Comparison of ENCODE assay signal across 8 cellular contexts in the genomic region with DNA sequence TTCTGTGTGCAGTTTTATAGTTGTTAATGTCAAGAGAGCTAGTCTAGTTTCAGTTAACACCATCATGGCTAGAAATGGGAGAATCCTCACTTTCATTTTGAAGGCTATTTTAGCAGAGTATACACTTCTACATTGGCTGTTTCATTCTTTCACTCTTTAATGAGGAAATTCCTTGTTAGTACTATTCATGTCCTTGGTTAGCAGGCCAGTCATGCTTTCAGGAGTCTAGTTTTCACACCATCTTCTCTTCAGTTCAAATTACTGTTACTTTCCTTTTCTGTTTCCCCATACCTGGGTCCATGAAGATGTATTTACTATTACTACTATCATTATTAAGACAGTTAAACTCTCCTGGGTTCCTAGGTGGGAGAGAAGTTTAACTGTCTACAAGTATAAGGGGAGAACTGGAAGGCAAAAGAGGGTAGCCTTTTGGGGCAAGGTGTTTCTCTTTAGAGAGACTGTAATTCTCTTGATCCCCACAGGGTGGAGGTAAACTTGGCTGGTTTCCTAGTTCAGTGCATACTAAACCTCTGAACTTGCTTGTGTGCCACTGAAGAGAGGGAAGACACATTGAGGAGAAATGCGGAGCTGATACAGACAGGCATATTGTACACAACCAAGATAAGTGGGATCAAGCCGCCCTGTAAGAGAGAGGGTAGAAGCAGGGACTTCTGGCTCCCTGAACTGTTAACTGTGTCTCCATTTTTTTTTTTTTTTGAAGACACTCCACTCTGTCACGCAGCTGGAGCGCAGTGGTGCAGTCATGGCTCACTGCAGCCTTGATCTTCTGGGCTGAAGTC. TPM values are rescaled to one million over a fixed set of nuclear protein-coding genes. Genes with fewer than 3 reads are reported as not detected.
DNase-seq lines count a peak whose midpoint lies in the region; ATAC-seq and TF ChIP-seq lines count a peak whose summit lies in the region.

No MANE protein-coding gene starts in this region.

- H3K27ac ChIP-seq in GM23338 (ENCODE audit: low read depth), result no peak overlapping the region

- H3K9me2 ChIP-seq in GM23338 (ENCODE audit: insufficient read depth), result peaks cover 3% of the 10 kb centered on the region; the same call in 1 of the 2 replicates

- H3K4me1 Mint-ChIP-seq in GM23338 (peaks cover 2% of the 10 kb centered on the region; the same call in 1 of the 3 replicates), brain (peaks cover 24% of the 10 kb centered on the region)

- no peaks in the 10 kb centered on the region for H3K36me3 ChIP-seq in GM23338 (ENCODE audit: insufficient read depth)

- H2AFZ ChIP-seq in GM23338, result no peak overlapping the region

- H3K4me2 ChIP-seq in GM23338, result no peak overlapping the region

- peaks cover 23% of the 10 kb centered on the region for H3K27me3 ChIP-seq in GM23338 (ENCODE audit: insufficient read depth)

- peak; percentile 48 for DNase-seq in COLO829 (ENCODE audit: low spot score)
- peak; percentile 80 for DNase-seq in GM23338 (ENCODE audit: low spot score)
- DNase-seq in NCI-H510A treated with DMSO at 0.1 percent for 48 hours (lab: John Stamatoyannopoulos, UW), result peak; percentile 75
- DNase-seq in left lobe of liver (ENCODE audit: low spot score), result no peak

- H3K4me3 Mint-ChIP-seq in GM23338, result no peak overlapping the region
- H3K4me3 Mint-ChIP-seq in brain, result no peak overlapping the region

- no peaks in the 10 kb centered on the region for H3K79me2 ChIP-seq in GM23338 (replicated peaks; ENCODE audit: insufficient read depth)

- H3K4me1 ChIP-seq in GM23338 (ENCODE audit: insufficient read depth), result no peaks in the 10 kb centered on the region

- H3K27me3 Mint-ChIP-seq in GM23338 (ENCODE audit: insufficient read depth, low read depth, poor library complexity), result peaks cover 13% of the 10 kb centered on the region
- H3K27me3 Mint-ChIP-seq in brain, result peaks cover 18% of the 10 kb centered on the region

- TF ChIP-seq CTCF in GM23338 (conservative IDR thresholded peaks at IDR 0.05; ENCODE audit: low read depth in 2 of 2), result peak; percentile 76 to 83
- peak; percentile 75 to 81 for TF ChIP-seq CTCF in brain (conservative IDR thresholded peaks at IDR 0.05)

- no peaks in the 10 kb centered on the region for H4K20me1 ChIP-seq in GM23338 (replicated peaks; ENCODE audit: insufficient read depth)

- ATAC-seq in GM23338, result peak; percentile 52
- peak; percentile 92 for ATAC-seq in left lobe of liver
- no peak for ATAC-seq in GM18907 (IDR thresholded peaks at IDR 0.05; ENCODE audit: unreplicated experiment)
- no peak for ATAC-seq in GM21825 (IDR thresholded peaks at IDR 0.05; ENCODE audit: unreplicated experiment)
- ATAC-seq in GM18870 (IDR thresholded peaks at IDR 0.05; ENCODE audit: unreplicated experiment), result no peak

- H3K27ac Mint-ChIP-seq in GM23338 (no peak overlapping the region), brain (peak overlapping the region in 2 of 5 experiments; percentile 6 to 44)

- no peaks in the 10 kb centered on the region for H3F3A ChIP-seq in GM23338 (replicated peaks; ENCODE audit: low read depth)

- H3K36me3 Mint-ChIP-seq in GM23338 (ENCODE audit: low read depth) (no peaks in the 10 kb centered on the region; the same call in 2 of the 3 replicates), brain (no peaks in the 10 kb centered on the region)

- H3K9me3 Mint-ChIP-seq in GM23338, result peaks cover 5% of the 10 kb centered on the region; the same call in 2 of the 3 replicates
- H3K9me3 Mint-ChIP-seq in brain, result peaks cover 34 to 38% (median 37%) of the 10 kb centered on the region in 5 experiments

- no peak overlapping the region for H3K4me3 ChIP-seq in GM23338

TF ChIP-seq in GM23338, 12 proteins besides CTCF, POLR2A, EP300 and RAD21:
- TF ChIP-seq POLR2AphosphoS5 (IDR thresholded peaks at IDR 0.05; ENCODE audit: low read depth) (no peak), NANOG (IDR thresholded peaks at IDR 0.05; ENCODE audit: borderline replicate concordance) (no peak), ZNF114 (CRISPR knock-in tag; IDR thresholded peaks at IDR 0.05) (no peak), JUNB (IDR thresholded peaks at IDR 0.05; ENCODE audit: unreplicated experiment) (no peak), ZNF331 (CRISPR knock-in tag; IDR thresholded peaks at IDR 0.05; ENCODE audit: low read depth) (no peak), CREB1 (CRISPR knock-in tag; IDR thresholded peaks at IDR 0.05; ENCODE audit: low read depth) (no peak), EZH2phosphoT487 (IDR thresholded peaks at IDR 0.05; ENCODE audit: unreplicated experiment) (no peak)
- TF ChIP-seq, protein P1, sequence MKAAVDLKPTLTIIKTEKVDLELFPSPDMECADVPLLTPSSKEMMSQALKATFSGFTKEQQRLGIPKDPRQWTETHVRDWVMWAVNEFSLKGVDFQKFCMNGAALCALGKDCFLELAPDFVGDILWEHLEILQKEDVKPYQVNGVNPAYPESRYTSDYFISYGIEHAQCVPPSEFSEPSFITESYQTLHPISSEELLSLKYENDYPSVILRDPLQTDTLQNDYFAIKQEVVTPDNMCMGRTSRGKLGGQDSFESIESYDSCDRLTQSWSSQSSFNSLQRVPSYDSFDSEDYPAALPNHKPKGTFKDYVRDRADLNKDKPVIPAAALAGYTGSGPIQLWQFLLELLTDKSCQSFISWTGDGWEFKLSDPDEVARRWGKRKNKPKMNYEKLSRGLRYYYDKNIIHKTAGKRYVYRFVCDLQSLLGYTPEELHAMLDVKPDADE (IDR thresholded peaks at IDR 0.05), result no peak
- TF ChIP-seq, protein P2, sequence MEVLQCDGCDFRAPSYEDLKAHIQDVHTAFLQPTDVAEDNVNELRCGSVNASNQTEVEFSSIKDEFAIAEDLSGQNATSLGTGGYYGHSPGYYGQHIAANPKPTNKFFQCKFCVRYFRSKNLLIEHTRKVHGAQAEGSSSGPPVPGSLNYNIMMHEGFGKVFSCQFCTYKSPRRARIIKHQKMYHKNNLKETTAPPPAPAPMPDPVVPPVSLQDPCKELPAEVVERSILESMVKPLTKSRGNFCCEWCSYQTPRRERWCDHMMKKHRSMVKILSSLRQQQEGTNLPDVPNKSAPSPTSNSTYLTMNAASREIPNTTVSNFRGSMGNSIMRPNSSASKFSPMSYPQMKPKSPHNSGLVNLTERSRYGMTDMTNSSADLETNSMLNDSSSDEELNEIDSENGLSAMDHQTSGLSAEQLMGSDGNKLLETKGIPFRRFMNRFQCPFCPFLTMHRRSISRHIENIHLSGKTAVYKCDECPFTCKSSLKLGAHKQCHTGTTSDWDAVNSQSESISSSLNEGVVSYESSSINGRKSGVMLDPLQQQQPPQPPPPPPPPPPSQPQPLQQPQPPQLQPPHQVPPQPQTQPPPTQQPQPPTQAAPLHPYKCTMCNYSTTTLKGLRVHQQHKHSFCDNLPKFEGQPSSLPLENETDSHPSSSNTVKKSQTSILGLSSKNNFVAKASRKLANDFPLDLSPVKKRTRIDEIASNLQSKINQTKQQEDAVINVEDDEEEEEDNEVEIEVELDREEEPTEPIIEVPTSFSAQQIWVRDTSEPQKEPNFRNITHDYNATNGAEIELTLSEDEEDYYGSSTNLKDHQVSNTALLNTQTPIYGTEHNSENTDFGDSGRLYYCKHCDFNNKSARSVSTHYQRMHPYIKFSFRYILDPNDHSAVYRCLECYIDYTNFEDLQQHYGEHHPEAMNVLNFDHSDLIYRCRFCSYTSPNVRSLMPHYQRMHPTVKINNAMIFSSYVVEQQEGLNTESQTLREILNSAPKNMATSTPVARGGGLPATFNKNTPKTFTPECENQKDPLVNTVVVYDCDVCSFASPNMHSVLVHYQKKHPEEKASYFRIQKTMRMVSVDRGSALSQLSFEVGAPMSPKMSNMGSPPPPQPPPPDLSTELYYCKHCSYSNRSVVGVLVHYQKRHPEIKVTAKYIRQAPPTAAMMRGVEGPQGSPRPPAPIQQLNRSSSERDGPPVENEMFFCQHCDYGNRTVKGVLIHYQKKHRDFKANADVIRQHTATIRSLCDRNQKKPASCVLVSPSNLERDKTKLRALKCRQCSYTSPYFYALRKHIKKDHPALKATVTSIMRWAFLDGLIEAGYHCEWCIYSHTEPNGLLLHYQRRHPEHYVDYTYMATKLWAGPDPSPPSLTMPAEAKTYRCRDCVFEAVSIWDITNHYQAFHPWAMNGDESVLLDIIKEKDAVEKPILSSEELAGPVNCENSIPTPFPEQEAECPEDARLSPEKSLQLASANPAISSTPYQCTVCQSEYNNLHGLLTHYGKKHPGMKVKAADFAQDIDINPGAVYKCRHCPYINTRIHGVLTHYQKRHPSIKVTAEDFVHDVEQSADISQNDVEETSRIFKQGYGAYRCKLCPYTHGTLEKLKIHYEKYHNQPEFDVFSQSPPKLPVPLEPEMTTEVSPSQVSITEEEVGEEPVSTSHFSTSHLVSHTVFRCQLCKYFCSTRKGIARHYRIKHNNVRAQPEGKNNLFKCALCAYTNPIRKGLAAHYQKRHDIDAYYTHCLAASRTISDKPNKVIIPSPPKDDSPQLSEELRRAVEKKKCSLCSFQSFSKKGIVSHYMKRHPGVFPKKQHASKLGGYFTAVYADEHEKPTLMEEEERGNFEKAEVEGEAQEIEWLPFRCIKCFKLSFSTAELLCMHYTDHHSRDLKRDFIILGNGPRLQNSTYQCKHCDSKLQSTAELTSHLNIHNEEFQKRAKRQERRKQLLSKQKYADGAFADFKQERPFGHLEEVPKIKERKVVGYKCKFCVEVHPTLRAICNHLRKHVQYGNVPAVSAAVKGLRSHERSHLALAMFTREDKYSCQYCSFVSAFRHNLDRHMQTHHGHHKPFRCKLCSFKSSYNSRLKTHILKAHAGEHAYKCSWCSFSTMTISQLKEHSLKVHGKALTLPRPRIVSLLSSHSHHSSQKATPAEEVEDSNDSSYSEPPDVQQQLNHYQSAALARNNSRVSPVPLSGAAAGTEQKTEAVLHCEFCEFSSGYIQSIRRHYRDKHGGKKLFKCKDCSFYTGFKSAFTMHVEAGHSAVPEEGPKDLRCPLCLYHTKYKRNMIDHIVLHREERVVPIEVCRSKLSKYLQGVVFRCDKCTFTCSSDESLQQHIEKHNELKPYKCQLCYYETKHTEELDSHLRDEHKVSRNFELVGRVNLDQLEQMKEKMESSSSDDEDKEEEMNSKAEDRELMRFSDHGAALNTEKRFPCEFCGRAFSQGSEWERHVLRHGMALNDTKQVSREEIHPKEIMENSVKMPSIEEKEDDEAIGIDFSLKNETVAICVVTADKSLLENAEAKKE (CRISPR knock-in tag; IDR thresholded peaks at IDR 0.05), result no peak

RNA-seq across cellular contexts. Expression of a gene that starts 41.3 kb away (rescaled TPM):
- 0.87 and 1.0 TPM in 2 replicates for total RNA-seq in GM23338 (2014; rRNA removed; shearing (Covaris generic))
- polyA plus RNA-seq in GM23338 (2016; fragmentation: Nextera tagmentation; extraction: Ambion mirVana) (0.06 and 0.23 TPM in 2 replicates), brain (ENCODE audit: insufficient read depth, low read depth, low replicate concordance) (0.27 TPM)
- total RNA-seq in left lobe of liver, result not detected

RNA-seq across cellular contexts. Expression of a gene that starts 42.4 kb away (rescaled TPM):
- not detected in 2 replicates for total RNA-seq in GM23338 (2014; rRNA removed; shearing (Covaris generic))
- polyA plus RNA-seq in GM23338 (2016; fragmentation: Nextera tagmentation; extraction: Ambion mirVana) (not detected in 2 replicates), brain (ENCODE audit: insufficient read depth, low read depth, low replicate concordance) (not detected)
- total RNA-seq in left lobe of liver, result not detected

RNA-seq across cellular contexts. Expression of a gene that starts 59.3 kb away (rescaled TPM):
- total RNA-seq in GM23338 (2014; rRNA removed; shearing (Covaris generic)), result not detected in 2 replicates
- polyA plus RNA-seq in GM23338 (2016; fragmentation: Nextera tagmentation; extraction: Ambion mirVana), result 0.33 TPM in 1 of 2 replicates, not detected in the other
- polyA plus RNA-seq in brain (ENCODE audit: insufficient read depth, low read depth, low replicate concordance), result not detected
- 0.43 TPM for total RNA-seq in left lobe of liver

Comparison
In these comparisons a context has a peak if more than half of its experiments do, and no peak if none do; other contexts are left out.
1. ATAC-seq: peak in GM23338 (single experiment) and left lobe of liver (single experiment); none in GM18907 (single experiment), GM21825 (single experiment) and GM18870 (single experiment).